3 cellular contexts compared by ENCODE assay signal in genomic region chr22:24407278-24407665, GRCh38.
TF ChIP-seq lines count a peak whose summit lies in the region.

No MANE protein-coding gene starts in this region.

TF ChIP-seq in SK-N-SH, 30 proteins besides CTCF, POLR2A, EP300 and RAD21:
- TF ChIP-seq MXI1 (IDR thresholded peaks at IDR 0.05; ENCODE audit: low read depth, low read length): no peak
- TF ChIP-seq TCF12 (IDR thresholded peaks at IDR 0.05): no peak
- peak; percentile 89 for TF ChIP-seq FOXJ3 (CRISPR knock-in tag; IDR thresholded peaks at IDR 0.05)
- TF ChIP-seq FOXM1 (IDR thresholded peaks at IDR 0.05; ENCODE audit: low read depth): no peak
- peak; percentile 25; the same call in 1 of the 2 replicates for TF ChIP-seq GATA2 (CRISPR knock-in tag; IDR thresholded peaks at IDR 0.05)
- TF ChIP-seq RXRA (IDR thresholded peaks at IDR 0.05; ENCODE audit: borderline replicate concordance, low read depth): no peak
- no peak for TF ChIP-seq USF2 (IDR thresholded peaks at IDR 0.05; ENCODE audit: borderline replicate concordance, low read depth, low read length)

TF ChIP-seq in SK-N-SH treated with all-trans-retinoic acid at 6 μM for 48 hours, 23 proteins besides CTCF, POLR2A, EP300 and RAD21 (continued from another document):
- TF ChIP-seq PATZ1 (CRISPR knock-in tag; IDR thresholded peaks at IDR 0.05; ENCODE audit: borderline replicate concordance) (no peak), ZC3H10 (CRISPR knock-in tag; IDR thresholded peaks at IDR 0.05) (no peak), ZFP30 (CRISPR knock-in tag; IDR thresholded peaks at IDR 0.05) (no peak), ZNF565 (CRISPR knock-in tag; conservative IDR thresholded peaks at IDR 0.05; ENCODE audit: low read depth) (no peak), RARB (CRISPR knock-in tag; IDR thresholded peaks at IDR 0.05) (no peak), TOX (CRISPR knock-in tag; IDR thresholded peaks at IDR 0.05; ENCODE audit: borderline replicate concordance) (no peak), ZFP3 (CRISPR knock-in tag; IDR thresholded peaks at IDR 0.05) (no peak), ESRRG (CRISPR knock-in tag; IDR thresholded peaks at IDR 0.05) (no peak), ARNTL (CRISPR knock-in tag; IDR thresholded peaks at IDR 0.05; ENCODE audit: borderline replicate concordance, low read depth) (no peak), POU6F1 (CRISPR knock-in tag; IDR thresholded peaks at IDR 0.05; ENCODE audit: borderline replicate concordance, low read depth) (no peak), GLIS3 (CRISPR knock-in tag; IDR thresholded peaks at IDR 0.05) (no peak), SNAI2 (CRISPR knock-in tag; IDR thresholded peaks at IDR 0.05) (no peak)

TF ChIP-seq in endothelial cell of umbilical vein, 7 proteins besides CTCF, POLR2A, EP300 and RAD21:
- peak; percentile 23 for TF ChIP-seq FOS (IDR thresholded peaks at IDR 0.05; ENCODE audit: borderline replicate concordance, insufficient read depth, low read length)
- no peak for TF ChIP-seq EZH2 (IDR thresholded peaks at IDR 0.05; ENCODE audit: borderline replicate concordance, low read depth, low read length, severe bottlenecking)
- peak; percentile 69 for TF ChIP-seq MYC (IDR thresholded peaks at IDR 0.05; ENCODE audit: low read depth, low read length)
- TF ChIP-seq POLR2AphosphoS5 (IDR thresholded peaks at IDR 0.05; ENCODE audit: insufficient read depth, low read depth, low read length): peak; percentile 47
- peak; percentile 51 for TF ChIP-seq GATA2 (IDR thresholded peaks at IDR 0.05; ENCODE audit: insufficient read depth, insufficient read length, low read depth, low read length)
TF ChIP-seq in endothelial cell of umbilical vein: peak in this region for 4.
